ENCODE assay signal across 8 cellular contexts in the genomic region with DNA sequence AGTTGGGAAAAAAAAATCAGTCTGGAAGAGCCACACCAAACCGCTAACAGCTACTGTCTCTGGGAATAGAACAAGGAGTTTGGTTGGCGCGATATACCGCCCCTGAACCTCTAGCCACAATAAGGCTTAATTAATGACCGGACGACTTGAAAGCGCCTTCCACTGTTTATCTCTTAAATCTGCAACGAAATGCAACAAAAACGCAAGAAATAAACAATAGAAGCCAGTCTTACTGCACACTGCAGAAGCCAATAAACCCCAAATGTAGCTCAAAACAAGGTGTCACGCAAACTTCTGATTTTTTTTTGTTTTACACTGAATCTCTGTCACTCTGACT. TPM values are rescaled to one million over a fixed set of nuclear protein-coding genes. Genes with fewer than 3 reads are reported as not detected.
DNase-seq lines count a peak whose midpoint lies in the region; ATAC-seq and TF ChIP-seq lines count a peak whose summit lies in the region.

No MANE protein-coding gene starts in this region.

- peaks cover 3% of the 10 kb centered on the region for H3K36me3 Mint-ChIP-seq in activated CD8-positive, alpha-beta memory T cell treated with anti-CD3 and anti-CD28 coated beads, Interleukin-2, amount 10 ng/mL, durations not matched to agents 7 days and 5 days
- peaks cover 3% of the 10 kb centered on the region for H3K36me3 Mint-ChIP-seq in activated naive CD8-positive, alpha-beta T cell

- H3K27ac ChIP-seq in hepatocyte, result peak overlapping the region; percentile 95

- H3K9me2 ChIP-seq in hepatocyte (replicated peaks; ENCODE audit: insufficient read depth), result no peaks in the 10 kb centered on the region

- no peaks in the 10 kb centered on the region for H3K36me3 ChIP-seq in hepatocyte (replicated peaks; ENCODE audit: insufficient read depth, low read depth)

- no peak overlapping the region for H2AFZ ChIP-seq in hepatocyte

- H3K4me2 ChIP-seq in hepatocyte, result peak overlapping the region; percentile 75

- no peak for ATAC-seq in activated CD8-positive, alpha-beta memory T cell treated with anti-CD3 and anti-CD28 coated beads, Interleukin-2, amount 10 ng/mL, durations not matched to agents 7 days and 5 days
- ATAC-seq in stimulated activated naive CD8-positive, alpha-beta T cell treated with anti-CD3 and anti-CD28 coated beads, Interleukin-15, amount 100 ng/mL, for 72 hours, result no peak
- ATAC-seq in GM21576 (IDR thresholded peaks at IDR 0.05; ENCODE audit: unreplicated experiment), result no peak

- peaks cover 45% of the 10 kb centered on the region for H3K4me1 Mint-ChIP-seq in activated CD8-positive, alpha-beta memory T cell treated with anti-CD3 and anti-CD28 coated beads, Interleukin-2, amount 10 ng/mL, durations not matched to agents 7 days and 5 days
- H3K4me1 Mint-ChIP-seq in activated naive CD8-positive, alpha-beta T cell (ENCODE audit: low read depth), result peaks cover 44% of the 10 kb centered on the region
- H3K4me1 Mint-ChIP-seq in stimulated activated naive CD8-positive, alpha-beta T cell treated with anti-CD3 and anti-CD28 coated beads, Interleukin-15, amount 100 ng/mL, for 72 hours, result peaks cover 60% of the 10 kb centered on the region

- no peaks in the 10 kb centered on the region for H3K9me3 ChIP-seq in hepatocyte (ENCODE audit: low read depth)

- no peaks in the 10 kb centered on the region for H4K20me1 ChIP-seq in hepatocyte (ENCODE audit: insufficient read depth, poor library complexity, severe bottlenecking)

- TF ChIP-seq CTCF in hepatocyte (IDR thresholded peaks at IDR 0.05; ENCODE audit: poor library complexity), result peak; percentile 4
- no peak for TF ChIP-seq CTCF in GM13976 (IDR thresholded peaks at IDR 0.05; ENCODE audit: borderline replicate concordance, control extremely low read depth, extremely low read depth, insufficient read depth, missing control alignments)

- in situ Hi-C loops in GM13976 (cut with MboI; ENCODE audit: low sequenced_read_pairs, unreplicated experiment), result no loop called here

- 9% methylated on average over 10 of the region's 10 CpGs for WGBS in hepatocyte (ENCODE audit: low lambda C conversion rate, missing lambda C conversion rate)

- H3K27ac Mint-ChIP-seq in activated CD8-positive, alpha-beta memory T cell treated with anti-CD3 and anti-CD28 coated beads, Interleukin-2, amount 10 ng/mL, durations not matched to agents 7 days and 5 days, result peak overlapping the region; percentile 100
- H3K27ac Mint-ChIP-seq in activated naive CD8-positive, alpha-beta T cell, result peak overlapping the region; percentile 100
- peak overlapping the region; percentile 100 for H3K27ac Mint-ChIP-seq in stimulated activated naive CD8-positive, alpha-beta T cell treated with anti-CD3 and anti-CD28 coated beads, Interleukin-15, amount 100 ng/mL, for 72 hours

- peak overlapping the region; percentile 83 for H3K4me3 Mint-ChIP-seq in activated CD8-positive, alpha-beta memory T cell treated with anti-CD3 and anti-CD28 coated beads, Interleukin-2, amount 10 ng/mL, durations not matched to agents 7 days and 5 days
- H3K4me3 Mint-ChIP-seq in activated naive CD8-positive, alpha-beta T cell, result peak overlapping the region; percentile 90
- peak overlapping the region; percentile 93 for H3K4me3 Mint-ChIP-seq in stimulated activated naive CD8-positive, alpha-beta T cell treated with anti-CD3 and anti-CD28 coated beads, Interleukin-15, amount 100 ng/mL, for 72 hours

- no peaks in the 10 kb centered on the region for H3K27me3 Mint-ChIP-seq in activated CD8-positive, alpha-beta memory T cell treated with anti-CD3 and anti-CD28 coated beads, Interleukin-2, amount 10 ng/mL, durations not matched to agents 7 days and 5 days
- H3K27me3 Mint-ChIP-seq in activated naive CD8-positive, alpha-beta T cell, result no peaks in the 10 kb centered on the region
- no peaks in the 10 kb centered on the region for H3K27me3 Mint-ChIP-seq in stimulated activated naive CD8-positive, alpha-beta T cell treated with anti-CD3 and anti-CD28 coated beads, Interleukin-15, amount 100 ng/mL, for 72 hours

- H3K9me3 Mint-ChIP-seq in activated CD8-positive, alpha-beta memory T cell treated with anti-CD3 and anti-CD28 coated beads, Interleukin-2, amount 10 ng/mL, durations not matched to agents 7 days and 5 days (ENCODE audit: low read depth), result no peaks in the 10 kb centered on the region
- H3K9me3 Mint-ChIP-seq in activated naive CD8-positive, alpha-beta T cell (ENCODE audit: low read depth), result no peaks in the 10 kb centered on the region
- H3K9me3 Mint-ChIP-seq in stimulated activated naive CD8-positive, alpha-beta T cell treated with anti-CD3 and anti-CD28 coated beads, Interleukin-15, amount 100 ng/mL, for 72 hours, result no peaks in the 10 kb centered on the region

- peak overlapping the region; percentile 2 for H3K4me3 ChIP-seq in hepatocyte

- H3K4me1 ChIP-seq in hepatocyte (ENCODE audit: insufficient read depth), result no peaks in the 10 kb centered on the region

- H3K79me2 ChIP-seq in hepatocyte, result no peaks in the 10 kb centered on the region

- DNase-seq in activated CD8-positive, alpha-beta memory T cell treated with anti-CD3 and anti-CD28 coated beads, Interleukin-2, amount 10 ng/mL, durations not matched to agents 7 days and 5 days, result no peak
- no peak for DNase-seq in activated CD8-positive, alpha-beta memory T cell treated with anti-CD3 and anti-CD28 coated beads, Interleukin-2, amount 50 U/mL, for 4 hours
- DNase-seq in hepatocyte (ENCODE audit: low spot score) (no peak), GM13976 (ENCODE audit: low spot score) (no peak), RKO (ENCODE audit: low spot score) (no peak)
- no peak for DNase-seq in stimulated activated naive CD8-positive, alpha-beta T cell treated with anti-CD3 and anti-CD28 coated beads, Interleukin-15, amount 100 ng/mL, for 72 hours

- no peaks in the 10 kb centered on the region for H3K27me3 ChIP-seq in hepatocyte

- CTCF ChIA-PET in activated CD8-positive, alpha-beta memory T cell treated with anti-CD3 and anti-CD28 coated beads, Interleukin-2, amount 10 ng/mL, durations not matched to agents 7 days and 5 days (lab: Charles Lee), result interaction anchor here (0.8 to 6.3 kb wide), 12 partner anchors 11 to 193 kb away, joined by 3 to 62 read pairs (median 8); a partner anchor contains a TSS

RNA-seq across cellular contexts. Expression of a gene that starts 10.9 kb away (rescaled TPM):
- 1 to 10 TPM; 3.7 to 4.5 TPM for total RNA-seq in activated CD8-positive, alpha-beta memory T cell treated with anti-CD3 and anti-CD28 coated beads, Interleukin-2, amount 10 ng/mL, durations not matched to agents 7 days and 5 days
- total RNA-seq in hepatocyte, result 4.8 and 5.5 TPM in 2 replicates
- polyA plus RNA-seq in hepatocyte, result 16.8 and 20.6 TPM in 2 replicates

RNA-seq across cellular contexts. Expression of a gene that starts 12.1 kb away (rescaled TPM):
- total RNA-seq in activated CD8-positive, alpha-beta memory T cell treated with anti-CD3 and anti-CD28 coated beads, Interleukin-2, amount 10 ng/mL, durations not matched to agents 7 days and 5 days, result 1 to 10 TPM in 1 of 2 experiments, under 1 TPM in 1; 0.40 to 1.3 TPM
- 0.30 and 1.6 TPM in 2 replicates for total RNA-seq in hepatocyte
- polyA plus RNA-seq in hepatocyte, result 2.2 and 3.0 TPM in 2 replicates

RNA-seq across cellular contexts. Expression of a gene that starts 19.0 kb away (rescaled TPM):
- total RNA-seq in activated CD8-positive, alpha-beta memory T cell treated with anti-CD3 and anti-CD28 coated beads, Interleukin-2, amount 10 ng/mL, durations not matched to agents 7 days and 5 days, result 10 to 100 TPM; 43.1 to 48.9 TPM
- total RNA-seq in hepatocyte, result 8.9 and 18.2 TPM in 2 replicates
- 38.7 and 40.1 TPM in 2 replicates for polyA plus RNA-seq in hepatocyte

RNA-seq across cellular contexts. Expression of a gene that starts 23.8 kb away (rescaled TPM):
- total RNA-seq in activated CD8-positive, alpha-beta memory T cell treated with anti-CD3 and anti-CD28 coated beads, Interleukin-2, amount 10 ng/mL, durations not matched to agents 7 days and 5 days, result 1 to 10 TPM in 1 of 2 experiments, under 1 TPM in 1; 0.82 to 3.6 TPM
- total RNA-seq in hepatocyte, result 0.43 and 0.56 TPM in 2 replicates
- 1.3 and 2.5 TPM in 2 replicates for polyA plus RNA-seq in hepatocyte

RNA-seq across cellular contexts. Expression of a gene that starts 31.3 kb away (rescaled TPM):
- total RNA-seq in activated CD8-positive, alpha-beta memory T cell treated with anti-CD3 and anti-CD28 coated beads, Interleukin-2, amount 10 ng/mL, durations not matched to agents 7 days and 5 days, result under 1 TPM; 0.73 to 0.79 TPM
- 0.72 and 0.83 TPM in 2 replicates for total RNA-seq in hepatocyte
- polyA plus RNA-seq in hepatocyte, result 0.48 and 2.2 TPM in 2 replicates
